Comparison of ENCODE assay signal across 2 cellular contexts in genomic region chr13:106691251-106691650, GRCh38.
TF ChIP-seq lines count a peak whose summit lies in the region.

No MANE protein-coding gene starts in this region.

TF ChIP-seq in liver, 16 proteins besides CTCF, POLR2A, EP300 and RAD21 (continued from another document):
- no peak for TF ChIP-seq ZBTB33 (IDR thresholded peaks at IDR 0.05)
- no peak for TF ChIP-seq MAX (IDR thresholded peaks at IDR 0.05)
TF ChIP-seq in liver: peak in this region for 0.

TF ChIP-seq in HepG2, 621 proteins besides CTCF, POLR2A, EP300 and RAD21:
- TF ChIP-seq TFDP2 (CRISPR knock-in tag; IDR thresholded peaks at IDR 0.05) (no peak), ZNF740 (CRISPR knock-in tag; IDR thresholded peaks at IDR 0.05) (no peak), ZKSCAN8 (CRISPR knock-in tag; IDR thresholded peaks at IDR 0.05; ENCODE audit: borderline replicate concordance) (no peak), ARID2 (CRISPR knock-in tag; IDR thresholded peaks at IDR 0.05; ENCODE audit: borderline replicate concordance) (no peak)
